14 cellular contexts compared by ENCODE assay signal in genomic region chr1:166032901-166033371, GRCh38.
DNase-seq lines count a peak whose midpoint lies in the region; ATAC-seq, FAIRE-seq and TF ChIP-seq lines count a peak whose summit lies in the region.
"Had no signal": no experiment of that assay in that cellular context is flagged by ENCODE, and none has a peak within 500 bp of the region (broad histone marks: within the 10 kb centered on the region; RNA-seq: fewer than 3 reads in every experiment).

No MANE protein-coding gene starts in this region.

- no peaks in the 10 kb centered on the region for H3K9me3 ChIP-seq in heart left ventricle
- H3K9me3 ChIP-seq in right atrium auricular region, result no peaks in the 10 kb centered on the region
- H3K9me3 ChIP-seq in small intestine (ENCODE audit: control insufficient read depth, low read depth), result no peaks in the 10 kb centered on the region
- H3K9me3 ChIP-seq in tibial artery, result no peaks in the 10 kb centered on the region

- TF ChIP-seq POLR2A in heart left ventricle (IDR thresholded peaks at IDR 0.05), result no peak

- H3K27me3 ChIP-seq in heart left ventricle (no peaks in the 10 kb centered on the region), right atrium auricular region (no peaks in the 10 kb centered on the region), small intestine (ENCODE audit: control insufficient read depth in 2 of 2, insufficient read depth in 2 of 2, low read length in 2 of 2) (peaks cover 0 to 2% of the 10 kb centered on the region in 2 donors), tibial artery (no peaks in the 10 kb centered on the region)

- TF ChIP-seq CTCF in heart left ventricle (IDR thresholded peaks at IDR 0.05) (no peak), right atrium auricular region (IDR thresholded peaks at IDR 0.05) (no peak), tibial artery (IDR thresholded peaks at IDR 0.05) (no peak)

- H3K36me3 ChIP-seq in heart left ventricle (no peaks in the 10 kb centered on the region), right atrium auricular region (no peaks in the 10 kb centered on the region), small intestine (ENCODE audit: control insufficient read depth in 2 of 2, insufficient read depth in 2 of 2, low read length in 2 of 2) (no peaks in the 10 kb centered on the region), tibial artery (no peaks in the 10 kb centered on the region)

- H3K4me1 ChIP-seq in heart left ventricle (peaks cover 0 to 15% (median 10%) of the 10 kb centered on the region in 12 donors), right atrium auricular region (peaks cover 0 to 18% of the 10 kb centered on the region in 2 donors), small intestine (ENCODE audit: control insufficient read depth in 2 of 2, insufficient read depth in 1 of 2, low read depth in 1 of 2, low read length in 1 of 2) (no peaks in the 10 kb centered on the region), tibial artery (peaks cover 0 to 4% (median 0%) of the 10 kb centered on the region in 4 donors)

- 32 to 55% (median 37%) methylated on average over 7 to 8 of the region's 8 CpGs for WGBS in heart left ventricle, 4 donors
- WGBS in small intestine, 3 donors, result 18 to 37% (median 25%) methylated on average over 8 of the region's 8 CpGs

- H3K4me3 ChIP-seq in heart left ventricle, result no peak overlapping the region
- no peak overlapping the region for H3K4me3 ChIP-seq in right atrium auricular region
- H3K4me3 ChIP-seq in small intestine (ENCODE audit: low read depth in 1 of 2, low read length in 2 of 2), result no peak overlapping the region
- no peak overlapping the region for H3K4me3 ChIP-seq in tibial artery

- FAIRE-seq in small intestine (lab: Jason Lieb, UNC), result no peak
- FAIRE-seq: GM12891 had no signal

- intact Hi-C loops in heart left ventricle (cut with DNase I), result no loop called here
- intact Hi-C loops in tibial artery (cut with DNase I; ENCODE audit: low total_unique reads), result no loop called here

- ATAC-seq in heart left ventricle (peak in 1 of 4 donors; percentile 18), HG02610 (IDR thresholded peaks at IDR 0.05; ENCODE audit: unreplicated experiment) (no peak)
- ATAC-seq: T-cell had no signal

- H3K27ac ChIP-seq in heart left ventricle (no peak overlapping the region), right atrium auricular region (peak overlapping the region in 1 of 2 donors; percentile 35), small intestine (ENCODE audit: low read depth in 1 of 2, low read length in 1 of 2) (no peak overlapping the region), tibial artery (no peak overlapping the region)

- peak in 3 of 5 donors; percentile 13 to 38 (median 33) for DNase-seq in heart left ventricle
- DNase-seq in right atrium auricular region (ENCODE audit: low spot score), result no peak
- DNase-seq in NCI-H2227 (lab: John Stamatoyannopoulos, UW; ENCODE audit: unreplicated experiment), result peak; percentile 53
- peak; percentile 97 for DNase-seq in cerebellar cortex (ENCODE audit: low spot score)
- peak; percentile 39 for DNase-seq in small intestine
- DNase-seq in stimulated activated CD4-positive, alpha-beta T cell treated with anti-CD3 and anti-CD28 coated beads, Interleukin-12 subunit alpha, Interleukin-12 subunit beta, amount 100 ng/mL, for 4 hours, result no peak
- DNase-seq in tibial artery, result no peak
- DNase-seq: activated CD4-positive, alpha-beta T cell treated with anti-CD3 and anti-CD28 coated beads, Interleukin-2, amount 10 ng/mL, durations not matched to agents 24 days and 14 days; KBM-7; stimulated activated CD4-positive, alpha-beta T cell treated with anti-CD3 and anti-CD28 coated beads, Interleukin-4, amount 100 ng/mL, for 24 hours; stimulated activated naive CD4-positive, alpha-beta T cell treated with Interleukin-2 at 50 U/mL for 16 hours; T-cell had no signal

Comparison
In these comparisons a context has a peak if more than half of its experiments do, and no peak if none do; other contexts are left out.
1. DNase-seq: peak in heart left ventricle (3 of 5), NCI-H2227 (single experiment), cerebellar cortex (single experiment) and small intestine (single experiment); none in right atrium auricular region (single experiment), stimulated activated CD4-positive, alpha-beta T cell treated with anti-CD3 and anti-CD28 coated beads, Interleukin-12 subunit alpha, Interleukin-12 subunit beta, amount 100 ng/mL, for 4 hours (single experiment) and tibial artery (0 of 2).